29 cellular contexts compared by ENCODE assay signal in the genomic region with DNA sequence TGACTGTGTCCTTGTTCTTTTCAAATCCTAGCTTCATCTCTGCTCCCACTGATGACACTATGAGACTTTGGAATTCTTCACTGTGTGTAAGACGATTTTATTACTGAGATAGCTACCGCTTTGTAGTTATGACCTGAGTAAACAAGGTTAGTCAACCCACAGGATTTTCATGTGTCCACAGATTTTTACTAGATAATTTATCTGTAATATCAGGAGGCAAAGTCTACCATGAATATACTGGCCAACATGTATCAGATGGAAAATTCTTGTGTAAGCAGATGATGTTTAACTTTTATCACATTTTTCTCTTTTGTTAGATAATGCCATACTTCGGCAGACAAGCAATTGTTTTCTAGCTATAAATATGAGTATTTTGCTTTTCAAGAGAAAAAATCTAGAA.
DNase-seq lines count a peak whose midpoint lies in the region; ATAC-seq, FAIRE-seq and TF ChIP-seq lines count a peak whose summit lies in the region.
"Had no signal": no experiment of that assay in that cellular context is flagged by ENCODE, and none has a peak within 500 bp of the region (broad histone marks: within the 10 kb centered on the region; RNA-seq: fewer than 3 reads in every experiment).

No MANE protein-coding gene starts in this region.

- ATAC-seq in GM21576 (IDR thresholded peaks at IDR 0.05; ENCODE audit: unreplicated experiment), result no peak
- no peak for ATAC-seq in sciatic nerve
- ATAC-seq: stimulated activated naive CD8-positive, alpha-beta T cell treated with anti-CD3 and anti-CD28 coated beads, Interleukin-15, Interleukin-2, amounts not matched to agents 100 U/mL and 50 U/mL, for 24 hours had no signal

- DNase-seq in HT-29 (ENCODE audit: low spot score), result peak; percentile 72
- DNase-seq in OCI-LY7 (ENCODE audit: low spot score), result no peak
- DNase-seq in fibroblast of villous mesenchyme (ENCODE audit: low read depth), result peak; percentile 77
- DNase-seq in small intestine, result peak; percentile 69
- DNase-seq in stimulated activated CD4-positive, alpha-beta T cell treated with anti-CD3 and anti-CD28 coated beads, Interleukin-15, amount 100 ng/mL, for 24 hours, result no peak
- DNase-seq in sciatic nerve (ENCODE audit: low spot score), result no peak
- DNase-seq in glomerular visceral epithelial cell (ENCODE audit: extremely low spot score), result no peak
- DNase-seq: activated CD4-positive, alpha-beta memory T cell treated with anti-CD3 and anti-CD28 coated beads, Interleukin-2, amount 10 ng/mL, durations not matched to agents 7 days and 5 days; activated CD4-positive, alpha-beta T cell treated with anti-CD3 and anti-CD28 coated beads for 1 hour; activated CD8-positive, alpha-beta memory T cell treated with anti-CD3 and anti-CD28 coated beads, Interleukin-2, amount 50 U/mL, for 48 hours; CD4-positive, alpha-beta T cell; DMS 273 treated with DMSO at 0.1 percent for 48 hours; effector CD8-positive, alpha-beta T cell; glutamatergic neuron; NCI-H1092 treated with DMSO at 0.1 percent for 48 hours; NCI-H2029; sigmoid colon; stimulated activated naive CD8-positive, alpha-beta T cell treated with anti-CD3 and anti-CD28 coated beads, Interleukin-15, Interleukin-2, amounts not matched to agents 100 U/mL and 50 U/mL, for 24 hours; testis had no signal

- 20 to 62% (median 44%) methylated on average over 3 of the region's 3 CpGs for WGBS in small intestine, 3 donors

- H3K4me1 ChIP-seq in OCI-LY7 (ENCODE audit: insufficient read depth, low read length, poor library complexity, severe bottlenecking), result peaks cover 10% of the 10 kb centered on the region
- no peaks in the 10 kb centered on the region for H3K4me1 ChIP-seq in small intestine (ENCODE audit: control insufficient read depth in 2 of 2, insufficient read depth in 1 of 2, low read depth in 1 of 2, low read length in 1 of 2)
- H3K4me1 ChIP-seq: SJSA1, testis had no signal

- POLR2A ChIA-PET in OCI-LY7 (lab: Charles Lee), result interaction anchor here (1.2 to 2.2 kb wide), 4 partner anchors 9 to 51 kb away, joined by 3 to 13 read pairs (median 3); no protein-coding TSS in a partner anchor

- no peak overlapping the region for H3K27ac ChIP-seq in OCI-LY7 (ENCODE audit: low read depth, low read length, poor library complexity, severe bottlenecking)
- H3K27ac ChIP-seq in small intestine (ENCODE audit: low read depth in 1 of 2, low read length in 1 of 2), result no peak overlapping the region
- H3K27ac ChIP-seq: epithelial cell of prostate, neural progenitor cell, sigmoid colon, SJSA1, testis, vagina had no signal

- TF ChIP-seq CTCF in OCI-LY7 (conservative IDR thresholded peaks at IDR 0.05; ENCODE audit: low read length) (no peak), fibroblast of villous mesenchyme (IDR thresholded peaks at IDR 0.05; ENCODE audit: insufficient read depth, low read depth, low read length) (no peak)

- H3K79me2 ChIP-seq in OCI-LY7 (ENCODE audit: insufficient read depth, low read depth, low read length), result no peaks in the 10 kb centered on the region

- H3K4me3 ChIP-seq in OCI-LY7 (ENCODE audit: low read depth, low read length, poor library complexity, severe bottlenecking), result no peak overlapping the region
- no peak overlapping the region for H3K4me3 ChIP-seq in fibroblast of villous mesenchyme (ENCODE audit: low read depth, low read length)
- no peak overlapping the region for H3K4me3 ChIP-seq in small intestine (ENCODE audit: low read depth in 1 of 2, low read length in 2 of 2)
- H3K4me3 ChIP-seq: HAP-1, neural progenitor cell, sigmoid colon, SJSA1, testis, vagina had no signal

- H3K4me2 ChIP-seq in OCI-LY7 (ENCODE audit: low read length), result no peak overlapping the region
- H3K4me2 ChIP-seq: neural progenitor cell had no signal

- H2AFZ ChIP-seq in OCI-LY7 (ENCODE audit: low read length), result peak overlapping the region; percentile 21; the same call in 1 of the 2 replicates
- H2AFZ ChIP-seq: neural progenitor cell had no signal

- no TSS peak for BruUV-seq in OCI-LY7 (replicated peaks; lab: Mats Ljungman, UMichigan)

- H3K27me3 ChIP-seq in small intestine (ENCODE audit: control insufficient read depth in 2 of 2, insufficient read depth in 2 of 2, low read length in 2 of 2), result no peaks in the 10 kb centered on the region
- H3K27me3 ChIP-seq: neural progenitor cell, sigmoid colon, SJSA1, testis, vagina had no signal

- intact Hi-C loops in OCI-LY7 (cut with micrococcal nuclease; ENCODE audit: unreplicated experiment), result no loop called here
- intact Hi-C loops in sciatic nerve (cut with DNase I), result no loop called here

- H4K20me1 ChIP-seq in OCI-LY7 (ENCODE audit: insufficient read depth, low read length), result no peaks in the 10 kb centered on the region

- H3K36me3 ChIP-seq in OCI-LY7 (ENCODE audit: insufficient read depth, low read length) (no peaks in the 10 kb centered on the region), small intestine (ENCODE audit: control insufficient read depth in 2 of 2, insufficient read depth in 2 of 2, low read length in 2 of 2) (no peaks in the 10 kb centered on the region)
- H3K36me3 ChIP-seq: HAP-1, neural progenitor cell, sigmoid colon, SJSA1, vagina had no signal

- CTCF ChIA-PET in OCI-LY7 (lab: Charles Lee; ENCODE audit: unreplicated experiment), result no interaction called here

- H3K9me2 ChIP-seq in OCI-LY7 (ENCODE audit: insufficient read depth, low read length), result no peaks in the 10 kb centered on the region

- no peak for FAIRE-seq in small intestine (lab: Jason Lieb, UNC)
- FAIRE-seq: colon, G401.6, keratinocyte, TTC549 had no signal

- H3K9me3 ChIP-seq in OCI-LY7 (ENCODE audit: low read length) (no peaks in the 10 kb centered on the region), small intestine (ENCODE audit: control insufficient read depth, low read depth) (no peaks in the 10 kb centered on the region)
- H3K9me3 ChIP-seq: sigmoid colon, SJSA1, testis, vagina had no signal

Comparison
In these comparisons a context has a peak if more than half of its experiments do, and no peak if none do; other contexts are left out.
1. DNase-seq: peak in HT-29 (single experiment), fibroblast of villous mesenchyme (single experiment) and small intestine (single experiment); none in OCI-LY7 (single experiment), stimulated activated CD4-positive, alpha-beta T cell treated with anti-CD3 and anti-CD28 coated beads, Interleukin-15, amount 100 ng/mL, for 24 hours (single experiment), sciatic nerve (single experiment) and glomerular visceral epithelial cell (single experiment).